In genomic region chr6:119171864-119172588, GRCh38 we compare ENCODE assay signal across 17 cellular contexts.
"Had no signal": no experiment of that assay in that cellular context is flagged by ENCODE, and none has a peak within 500 bp of the region (broad histone marks: within the 10 kb centered on the region; RNA-seq: fewer than 3 reads in every experiment).

No MANE protein-coding gene starts in this region.

- DNase-seq: activated B cell treated with CpG ODN at 0.5 μM for 24 hours; activated CD4-positive, alpha-beta memory T cell treated with anti-CD3 and anti-CD28 coated beads for 36 hours; activated CD4-positive, alpha-beta T cell treated with anti-CD3 and anti-CD28 coated beads for 4 hours; activated T-cell treated with anti-CD3 and anti-CD28 coated beads for 4 hours; effector memory CD8-positive, alpha-beta T cell; esophagus squamous epithelium; naive thymus-derived CD4-positive, alpha-beta T cell; psoas muscle; right cardiac atrium; stimulated activated CD4-positive, alpha-beta T cell treated with anti-CD3 and anti-CD28 coated beads, Interleukin-4, amount 100 ng/mL, for 1 hour; stimulated activated naive CD8-positive, alpha-beta T cell treated with anti-CD3 and anti-CD28 coated beads, Interleukin-15, amount 100 ng/mL, for 72 hours; testis; upper lobe of left lung had no signal

- H3K4me1 Mint-ChIP-seq: activated B cell treated with CpG ODN at 0.5 μM for 24 hours; memory B cell; naive thymus-derived CD4-positive, alpha-beta T cell; stimulated activated naive CD8-positive, alpha-beta T cell treated with anti-CD3 and anti-CD28 coated beads, Interleukin-15, amount 100 ng/mL, for 72 hours had no signal

- H3K9me3 ChIP-seq: esophagus squamous epithelium, psoas muscle, testis, upper lobe of left lung had no signal

- H3K4me3 ChIP-seq: esophagus squamous epithelium, psoas muscle, skin epidermis, testis, upper lobe of left lung had no signal

- H3K4me1 ChIP-seq: psoas muscle, testis had no signal

- H3K36me3 ChIP-seq: esophagus squamous epithelium, upper lobe of left lung had no signal

- H3K27ac Mint-ChIP-seq: activated B cell treated with CpG ODN at 0.5 μM for 24 hours; activated CD4-positive, alpha-beta memory T cell treated with anti-CD3 and anti-CD28 coated beads for 36 hours; activated naive CD8-positive, alpha-beta T cell; memory B cell; stimulated activated naive CD8-positive, alpha-beta T cell treated with anti-CD3 and anti-CD28 coated beads, Interleukin-15, amount 100 ng/mL, for 72 hours; T-helper 2 cell treated with Interferon-gamma antibody and Interleukin-4, amounts not matched to agents 5 μg/mL and 100 μg/mL, for 36 hours had no signal

- H3K36me3 Mint-ChIP-seq: activated CD4-positive, alpha-beta memory T cell treated with anti-CD3 and anti-CD28 coated beads for 36 hours; activated naive CD8-positive, alpha-beta T cell; memory B cell; naive thymus-derived CD4-positive, alpha-beta T cell had no signal

- H3K27me3 Mint-ChIP-seq: activated CD4-positive, alpha-beta memory T cell treated with anti-CD3 and anti-CD28 coated beads for 36 hours; activated naive CD8-positive, alpha-beta T cell; effector memory CD8-positive, alpha-beta T cell; stimulated activated naive CD8-positive, alpha-beta T cell treated with anti-CD3 and anti-CD28 coated beads, Interleukin-15, amount 100 ng/mL, for 72 hours had no signal

- ATAC-seq: effector memory CD8-positive, alpha-beta T cell; naive thymus-derived CD4-positive, alpha-beta T cell; psoas muscle; right cardiac atrium; stimulated activated naive CD8-positive, alpha-beta T cell treated with anti-CD3 and anti-CD28 coated beads, Interleukin-15, amount 100 ng/mL, for 72 hours had no signal

- H3K9me3 Mint-ChIP-seq: activated CD4-positive, alpha-beta memory T cell treated with anti-CD3 and anti-CD28 coated beads for 36 hours; effector memory CD8-positive, alpha-beta T cell; memory B cell; naive thymus-derived CD4-positive, alpha-beta T cell; stimulated activated naive CD8-positive, alpha-beta T cell treated with anti-CD3 and anti-CD28 coated beads, Interleukin-15, amount 100 ng/mL, for 72 hours; T-helper 2 cell treated with Interferon-gamma antibody and Interleukin-4, amounts not matched to agents 5 μg/mL and 100 μg/mL, for 36 hours had no signal

- H3K27me3 ChIP-seq: esophagus squamous epithelium, testis, upper lobe of left lung had no signal

- H3K27ac ChIP-seq: esophagus squamous epithelium, psoas muscle, testis, upper lobe of left lung had no signal

- H3K4me3 Mint-ChIP-seq: activated B cell treated with CpG ODN at 0.5 μM for 24 hours; activated CD4-positive, alpha-beta memory T cell treated with anti-CD3 and anti-CD28 coated beads for 36 hours; activated naive CD8-positive, alpha-beta T cell; effector memory CD8-positive, alpha-beta T cell; memory B cell; naive thymus-derived CD4-positive, alpha-beta T cell; stimulated activated naive CD8-positive, alpha-beta T cell treated with anti-CD3 and anti-CD28 coated beads, Interleukin-15, amount 100 ng/mL, for 72 hours; T-helper 2 cell treated with Interferon-gamma antibody and Interleukin-4, amounts not matched to agents 5 μg/mL and 100 μg/mL, for 36 hours had no signal
